ENCODE assay signal across 1 cellular context in the genomic region with DNA sequence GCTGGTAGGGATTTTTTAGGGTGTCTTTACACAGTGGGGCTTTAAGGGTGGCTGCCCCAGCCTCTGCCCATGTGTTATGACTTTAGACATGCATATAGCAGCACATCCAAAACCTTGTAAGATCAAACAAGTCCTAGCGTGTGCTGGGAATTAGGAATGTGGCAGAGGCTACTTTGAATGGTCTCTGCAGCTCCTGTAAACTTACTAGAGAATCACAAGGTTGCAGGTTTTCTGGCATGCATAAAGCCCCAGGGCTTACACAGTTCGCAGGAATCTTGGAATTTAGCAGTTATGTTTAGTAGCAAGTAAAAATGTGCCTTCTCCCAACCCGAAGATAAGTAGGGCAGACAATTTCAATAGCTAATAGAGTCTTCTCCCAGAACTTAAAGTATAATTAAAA.
TF ChIP-seq lines count a peak whose summit lies in the region.

No MANE protein-coding gene starts in this region.

TF ChIP-seq in GM23338, 12 proteins besides CTCF, POLR2A, EP300 and RAD21:
- TF ChIP-seq, protein P1, sequence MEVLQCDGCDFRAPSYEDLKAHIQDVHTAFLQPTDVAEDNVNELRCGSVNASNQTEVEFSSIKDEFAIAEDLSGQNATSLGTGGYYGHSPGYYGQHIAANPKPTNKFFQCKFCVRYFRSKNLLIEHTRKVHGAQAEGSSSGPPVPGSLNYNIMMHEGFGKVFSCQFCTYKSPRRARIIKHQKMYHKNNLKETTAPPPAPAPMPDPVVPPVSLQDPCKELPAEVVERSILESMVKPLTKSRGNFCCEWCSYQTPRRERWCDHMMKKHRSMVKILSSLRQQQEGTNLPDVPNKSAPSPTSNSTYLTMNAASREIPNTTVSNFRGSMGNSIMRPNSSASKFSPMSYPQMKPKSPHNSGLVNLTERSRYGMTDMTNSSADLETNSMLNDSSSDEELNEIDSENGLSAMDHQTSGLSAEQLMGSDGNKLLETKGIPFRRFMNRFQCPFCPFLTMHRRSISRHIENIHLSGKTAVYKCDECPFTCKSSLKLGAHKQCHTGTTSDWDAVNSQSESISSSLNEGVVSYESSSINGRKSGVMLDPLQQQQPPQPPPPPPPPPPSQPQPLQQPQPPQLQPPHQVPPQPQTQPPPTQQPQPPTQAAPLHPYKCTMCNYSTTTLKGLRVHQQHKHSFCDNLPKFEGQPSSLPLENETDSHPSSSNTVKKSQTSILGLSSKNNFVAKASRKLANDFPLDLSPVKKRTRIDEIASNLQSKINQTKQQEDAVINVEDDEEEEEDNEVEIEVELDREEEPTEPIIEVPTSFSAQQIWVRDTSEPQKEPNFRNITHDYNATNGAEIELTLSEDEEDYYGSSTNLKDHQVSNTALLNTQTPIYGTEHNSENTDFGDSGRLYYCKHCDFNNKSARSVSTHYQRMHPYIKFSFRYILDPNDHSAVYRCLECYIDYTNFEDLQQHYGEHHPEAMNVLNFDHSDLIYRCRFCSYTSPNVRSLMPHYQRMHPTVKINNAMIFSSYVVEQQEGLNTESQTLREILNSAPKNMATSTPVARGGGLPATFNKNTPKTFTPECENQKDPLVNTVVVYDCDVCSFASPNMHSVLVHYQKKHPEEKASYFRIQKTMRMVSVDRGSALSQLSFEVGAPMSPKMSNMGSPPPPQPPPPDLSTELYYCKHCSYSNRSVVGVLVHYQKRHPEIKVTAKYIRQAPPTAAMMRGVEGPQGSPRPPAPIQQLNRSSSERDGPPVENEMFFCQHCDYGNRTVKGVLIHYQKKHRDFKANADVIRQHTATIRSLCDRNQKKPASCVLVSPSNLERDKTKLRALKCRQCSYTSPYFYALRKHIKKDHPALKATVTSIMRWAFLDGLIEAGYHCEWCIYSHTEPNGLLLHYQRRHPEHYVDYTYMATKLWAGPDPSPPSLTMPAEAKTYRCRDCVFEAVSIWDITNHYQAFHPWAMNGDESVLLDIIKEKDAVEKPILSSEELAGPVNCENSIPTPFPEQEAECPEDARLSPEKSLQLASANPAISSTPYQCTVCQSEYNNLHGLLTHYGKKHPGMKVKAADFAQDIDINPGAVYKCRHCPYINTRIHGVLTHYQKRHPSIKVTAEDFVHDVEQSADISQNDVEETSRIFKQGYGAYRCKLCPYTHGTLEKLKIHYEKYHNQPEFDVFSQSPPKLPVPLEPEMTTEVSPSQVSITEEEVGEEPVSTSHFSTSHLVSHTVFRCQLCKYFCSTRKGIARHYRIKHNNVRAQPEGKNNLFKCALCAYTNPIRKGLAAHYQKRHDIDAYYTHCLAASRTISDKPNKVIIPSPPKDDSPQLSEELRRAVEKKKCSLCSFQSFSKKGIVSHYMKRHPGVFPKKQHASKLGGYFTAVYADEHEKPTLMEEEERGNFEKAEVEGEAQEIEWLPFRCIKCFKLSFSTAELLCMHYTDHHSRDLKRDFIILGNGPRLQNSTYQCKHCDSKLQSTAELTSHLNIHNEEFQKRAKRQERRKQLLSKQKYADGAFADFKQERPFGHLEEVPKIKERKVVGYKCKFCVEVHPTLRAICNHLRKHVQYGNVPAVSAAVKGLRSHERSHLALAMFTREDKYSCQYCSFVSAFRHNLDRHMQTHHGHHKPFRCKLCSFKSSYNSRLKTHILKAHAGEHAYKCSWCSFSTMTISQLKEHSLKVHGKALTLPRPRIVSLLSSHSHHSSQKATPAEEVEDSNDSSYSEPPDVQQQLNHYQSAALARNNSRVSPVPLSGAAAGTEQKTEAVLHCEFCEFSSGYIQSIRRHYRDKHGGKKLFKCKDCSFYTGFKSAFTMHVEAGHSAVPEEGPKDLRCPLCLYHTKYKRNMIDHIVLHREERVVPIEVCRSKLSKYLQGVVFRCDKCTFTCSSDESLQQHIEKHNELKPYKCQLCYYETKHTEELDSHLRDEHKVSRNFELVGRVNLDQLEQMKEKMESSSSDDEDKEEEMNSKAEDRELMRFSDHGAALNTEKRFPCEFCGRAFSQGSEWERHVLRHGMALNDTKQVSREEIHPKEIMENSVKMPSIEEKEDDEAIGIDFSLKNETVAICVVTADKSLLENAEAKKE (CRISPR knock-in tag; IDR thresholded peaks at IDR 0.05): no peak
- no peak for TF ChIP-seq ETS1 (IDR thresholded peaks at IDR 0.05)
- no peak for TF ChIP-seq EZH2phosphoT487 (IDR thresholded peaks at IDR 0.05; ENCODE audit: unreplicated experiment)
- TF ChIP-seq, protein P2, sequence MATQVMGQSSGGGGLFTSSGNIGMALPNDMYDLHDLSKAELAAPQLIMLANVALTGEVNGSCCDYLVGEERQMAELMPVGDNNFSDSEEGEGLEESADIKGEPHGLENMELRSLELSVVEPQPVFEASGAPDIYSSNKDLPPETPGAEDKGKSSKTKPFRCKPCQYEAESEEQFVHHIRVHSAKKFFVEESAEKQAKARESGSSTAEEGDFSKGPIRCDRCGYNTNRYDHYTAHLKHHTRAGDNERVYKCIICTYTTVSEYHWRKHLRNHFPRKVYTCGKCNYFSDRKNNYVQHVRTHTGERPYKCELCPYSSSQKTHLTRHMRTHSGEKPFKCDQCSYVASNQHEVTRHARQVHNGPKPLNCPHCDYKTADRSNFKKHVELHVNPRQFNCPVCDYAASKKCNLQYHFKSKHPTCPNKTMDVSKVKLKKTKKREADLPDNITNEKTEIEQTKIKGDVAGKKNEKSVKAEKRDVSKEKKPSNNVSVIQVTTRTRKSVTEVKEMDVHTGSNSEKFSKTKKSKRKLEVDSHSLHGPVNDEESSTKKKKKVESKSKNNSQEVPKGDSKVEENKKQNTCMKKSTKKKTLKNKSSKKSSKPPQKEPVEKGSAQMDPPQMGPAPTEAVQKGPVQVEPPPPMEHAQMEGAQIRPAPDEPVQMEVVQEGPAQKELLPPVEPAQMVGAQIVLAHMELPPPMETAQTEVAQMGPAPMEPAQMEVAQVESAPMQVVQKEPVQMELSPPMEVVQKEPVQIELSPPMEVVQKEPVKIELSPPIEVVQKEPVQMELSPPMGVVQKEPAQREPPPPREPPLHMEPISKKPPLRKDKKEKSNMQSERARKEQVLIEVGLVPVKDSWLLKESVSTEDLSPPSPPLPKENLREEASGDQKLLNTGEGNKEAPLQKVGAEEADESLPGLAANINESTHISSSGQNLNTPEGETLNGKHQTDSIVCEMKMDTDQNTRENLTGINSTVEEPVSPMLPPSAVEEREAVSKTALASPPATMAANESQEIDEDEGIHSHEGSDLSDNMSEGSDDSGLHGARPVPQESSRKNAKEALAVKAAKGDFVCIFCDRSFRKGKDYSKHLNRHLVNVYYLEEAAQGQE (IDR thresholded peaks at IDR 0.05; ENCODE audit: unreplicated experiment): no peak
- no peak for TF ChIP-seq JUNB (IDR thresholded peaks at IDR 0.05; ENCODE audit: unreplicated experiment)
